8 cellular contexts compared by ENCODE assay signal in genomic region chr7:150379590-150380379, GRCh38. TPM values are rescaled to one million over a fixed set of nuclear protein-coding genes. Genes with fewer than 3 reads are reported as not detected.
DNase-seq lines count a peak whose midpoint lies in the region; ATAC-seq and TF ChIP-seq lines count a peak whose summit lies in the region.

No MANE protein-coding gene starts in this region.

- intact Hi-C loops in activated CD4-positive, alpha-beta T cell treated with anti-CD3 and anti-CD28 coated beads for 36 hours (cut with DNase I, micrococcal nuclease) = loop anchor here (1.0 to 10.0 kb wide), 15 partner anchors 10 to 1132 kb away; partner anchors contain the start of genes ACTR3C (in 2 of the 2), LRRC61 (in 2 of the 2), ABCF2 (in 1 of the 2) and ATP6V0E2 (in 1 of the 2)

- H2AFZ ChIP-seq in parathyroid adenoma = peak overlapping the region; percentile 80

- H3K9ac ChIP-seq in parathyroid adenoma = no peak overlapping the region

- H3K27ac Mint-ChIP-seq in activated CD4-positive, alpha-beta T cell treated with anti-CD3 and anti-CD28 coated beads for 36 hours = peak overlapping the region; percentile 63

- ATAC-seq in activated CD4-positive, alpha-beta T cell treated with anti-CD3 and anti-CD28 coated beads for 36 hours = no peak
- peak; percentile 13 for ATAC-seq in HG03066 (IDR thresholded peaks at IDR 0.05; ENCODE audit: low read depth, unreplicated experiment)
- ATAC-seq in HG03039 (IDR thresholded peaks at IDR 0.05; ENCODE audit: unreplicated experiment) = no peak

- H3K4me3 ChIP-seq in WERI-Rb-1 (ENCODE audit: low read depth, low read length) = peak overlapping the region; percentile 92
- peak overlapping the region; percentile 90 for H3K4me3 ChIP-seq in parathyroid adenoma (ENCODE audit: low read depth, low read length)

- H3K27ac ChIP-seq in WERI-Rb-1 = peak overlapping the region; percentile 99
- peak overlapping the region; percentile 47 for H3K27ac ChIP-seq in parathyroid adenoma

- peaks cover 49% of the 10 kb centered on the region for H3K4me1 Mint-ChIP-seq in activated CD4-positive, alpha-beta T cell treated with anti-CD3 and anti-CD28 coated beads for 36 hours

- H3K4me2 ChIP-seq in parathyroid adenoma (ENCODE audit: low read length) = peak overlapping the region; percentile 99

- TF ChIP-seq CTCF in WERI-Rb-1 (IDR thresholded peaks at IDR 0.05; ENCODE audit: low read depth, low read length) = no peak
- TF ChIP-seq CTCF in parathyroid adenoma (IDR thresholded peaks at IDR 0.05) = no peak

- peaks cover 5% of the 10 kb centered on the region for H3K36me3 Mint-ChIP-seq in activated CD4-positive, alpha-beta T cell treated with anti-CD3 and anti-CD28 coated beads for 36 hours (ENCODE audit: low read depth)

- peaks cover 5% of the 10 kb centered on the region for H3K36me3 ChIP-seq in WERI-Rb-1
- no peaks in the 10 kb centered on the region for H3K36me3 ChIP-seq in parathyroid adenoma (ENCODE audit: control insufficient read depth, insufficient read depth, low read length)

- POLR2A ChIA-PET in activated CD4-positive, alpha-beta T cell treated with anti-CD3 and anti-CD28 coated beads for 36 hours (lab: Charles Lee) = no interaction called here

- H3K9me3 Mint-ChIP-seq in activated CD4-positive, alpha-beta T cell treated with anti-CD3 and anti-CD28 coated beads for 36 hours (ENCODE audit: low read depth) = no peaks in the 10 kb centered on the region

- H3K27me3 ChIP-seq in WERI-Rb-1 (ENCODE audit: insufficient read depth, low read depth, severe bottlenecking) (no peaks in the 10 kb centered on the region), parathyroid adenoma (ENCODE audit: control insufficient read depth, insufficient read depth, low read length) (no peaks in the 10 kb centered on the region)

- no peaks in the 10 kb centered on the region for H3K27me3 Mint-ChIP-seq in activated CD4-positive, alpha-beta T cell treated with anti-CD3 and anti-CD28 coated beads for 36 hours

- CTCF ChIA-PET in activated CD4-positive, alpha-beta T cell treated with anti-CD3 and anti-CD28 coated beads for 36 hours (lab: Charles Lee) = interaction anchor here (0.6 to 1.3 kb wide), 2 partner anchors 26 to 920 kb away, joined by 4 to 5 read pairs; a partner anchor contains a TSS

- H3K79me2 ChIP-seq in parathyroid adenoma = no peaks in the 10 kb centered on the region

- peak overlapping the region; percentile 81 for H3K4me3 Mint-ChIP-seq in activated CD4-positive, alpha-beta T cell treated with anti-CD3 and anti-CD28 coated beads for 36 hours

- H3K4me1 ChIP-seq in parathyroid adenoma = no peaks in the 10 kb centered on the region

- peak; percentile 44 for DNase-seq in activated CD4-positive, alpha-beta T cell treated with anti-CD3 and anti-CD28 coated beads for 36 hours
- DNase-seq in activated CD4-positive, alpha-beta T cell treated with anti-CD3 and anti-CD28 coated beads, Interleukin-2, amount 50 U/mL, for 1 hour = no peak
- DNase-seq in WERI-Rb-1 (no peak), globus pallidus (ENCODE audit: low spot score) (peak; percentile 56), COLO829 (ENCODE audit: low spot score) (no peak)

- no peaks in the 10 kb centered on the region for H3K9me3 ChIP-seq in WERI-Rb-1 (ENCODE audit: severe bottlenecking)
- no peaks in the 10 kb centered on the region for H3K9me3 ChIP-seq in parathyroid adenoma (ENCODE audit: control insufficient read depth, low read length)

RNA-seq across cellular contexts. Expression of gene ZNF775, which starts 0.7 kb away (rescaled TPM):
- total RNA-seq in activated CD4-positive, alpha-beta T cell treated with anti-CD3 and anti-CD28 coated beads for 36 hours = 1 to 10 TPM; 3.9 to 5.1 TPM

RNA-seq across cellular contexts. Expression of gene REPIN1, which starts 11.2 kb away (rescaled TPM):
- 10 to 100 TPM; 48.2 to 55.6 TPM for total RNA-seq in activated CD4-positive, alpha-beta T cell treated with anti-CD3 and anti-CD28 coated beads for 36 hours

RNA-seq across cellular contexts. Expression of gene RARRES2, which starts 38.4 kb away (rescaled TPM):
- not detected for total RNA-seq in activated CD4-positive, alpha-beta T cell treated with anti-CD3 and anti-CD28 coated beads for 36 hours

RNA-seq across cellular contexts. Expression of gene ACTR3C, which starts 56.4 kb away (rescaled TPM):
- total RNA-seq in activated CD4-positive, alpha-beta T cell treated with anti-CD3 and anti-CD28 coated beads for 36 hours = 1 to 10 TPM; 3.2 to 4.7 TPM

RNA-seq across cellular contexts. Expression of gene LRRC61, which starts 56.6 kb away (rescaled TPM):
- total RNA-seq in activated CD4-positive, alpha-beta T cell treated with anti-CD3 and anti-CD28 coated beads for 36 hours = 10 to 100 TPM; 13.0 to 17.4 TPM

Comparison
In these comparisons a context has a peak if more than half of its experiments do, and no peak if none do; other contexts are left out.
1. DNase-seq: peak in activated CD4-positive, alpha-beta T cell treated with anti-CD3 and anti-CD28 coated beads for 36 hours (single experiment) and globus pallidus (single experiment); none in activated CD4-positive, alpha-beta T cell treated with anti-CD3 and anti-CD28 coated beads, Interleukin-2, amount 50 U/mL, for 1 hour (single experiment), WERI-Rb-1 (single experiment) and COLO829 (single experiment).